Comparison of ENCODE assay signal across 10 cellular contexts in genomic region chr5:140245354-140245753, GRCh38. TPM values are rescaled to one million over a fixed set of nuclear protein-coding genes. Genes with fewer than 3 reads are reported as not detected.
DNase-seq lines count a peak whose midpoint lies in the region; ATAC-seq, FAIRE-seq and TF ChIP-seq lines count a peak whose summit lies in the region.
"Had no signal": no experiment of that assay in that cellular context is flagged by ENCODE, and none has a peak within 500 bp of the region (broad histone marks: within the 10 kb centered on the region; RNA-seq: fewer than 3 reads in every experiment).

No MANE protein-coding gene starts in this region.

- no peak for TF ChIP-seq CTCF in chondrocyte (IDR thresholded peaks at IDR 0.05)
- no peak for TF ChIP-seq CTCF in progenitor cell of endocrine pancreas (IDR thresholded peaks at IDR 0.05; ENCODE audit: unreplicated experiment)

- no peaks in the 10 kb centered on the region for H3K27me3 Mint-ChIP-seq in chondrocyte (ENCODE audit: low read depth)
- H3K27me3 Mint-ChIP-seq in progenitor cell of endocrine pancreas, result no peaks in the 10 kb centered on the region

- no peak overlapping the region for H3K4me3 Mint-ChIP-seq in chondrocyte (ENCODE audit: unreplicated experiment)
- H3K4me3 Mint-ChIP-seq in progenitor cell of endocrine pancreas (ENCODE audit: low read depth), result no peak overlapping the region
- H3K4me3 Mint-ChIP-seq: natural killer cell had no signal

- ATAC-seq in GM21528 (IDR thresholded peaks at IDR 0.05; ENCODE audit: low FRiP score, unreplicated experiment), result no peak

- H3K36me3 Mint-ChIP-seq in chondrocyte (ENCODE audit: low read depth), result peaks cover 4% of the 10 kb centered on the region
- peaks cover 12% of the 10 kb centered on the region for H3K36me3 Mint-ChIP-seq in progenitor cell of endocrine pancreas (ENCODE audit: insufficient read depth)
- H3K36me3 Mint-ChIP-seq: natural killer cell had no signal

- peak; percentile 42 for FAIRE-seq in GM19239 (lab: Jason Lieb, UNC)

- H3K4me1 Mint-ChIP-seq in chondrocyte (ENCODE audit: low read depth) (peaks cover 54% of the 10 kb centered on the region), progenitor cell of endocrine pancreas (ENCODE audit: low read depth) (peaks cover 14% of the 10 kb centered on the region)

- H3K9me3 Mint-ChIP-seq in chondrocyte (ENCODE audit: low read depth), result no peaks in the 10 kb centered on the region
- H3K9me3 Mint-ChIP-seq in progenitor cell of endocrine pancreas (ENCODE audit: low read depth), result no peaks in the 10 kb centered on the region
- H3K9me3 Mint-ChIP-seq: natural killer cell had no signal

- H3K27ac Mint-ChIP-seq in chondrocyte (ENCODE audit: unreplicated experiment), result peak overlapping the region; percentile 90
- H3K27ac Mint-ChIP-seq in progenitor cell of endocrine pancreas, result peak overlapping the region; percentile 49

- DNase-seq in GM19239 (ENCODE audit: insufficient read length, low spot score) (no peak), NOMO-1 treated with DMSO at 0.1 percent for 48 hours (lab: John Stamatoyannopoulos, UW; ENCODE audit: unreplicated experiment) (peak; percentile 65), chondrocyte (ENCODE audit: low spot score) (no peak), progenitor cell of endocrine pancreas (ENCODE audit: low spot score, unreplicated experiment) (no peak), NCI-H82 (lab: John Stamatoyannopoulos, UW) (no peak), A172 (ENCODE audit: low spot score) (no peak), hypothalamus (lab: John Stamatoyannopoulos, UW) (no peak)
- DNase-seq: natural killer cell; stimulated activated CD4-positive, alpha-beta T cell treated with anti-CD3 and anti-CD28 coated beads, Interleukin-2, amount 100 ng/mL, for 24 hours had no signal

RNA-seq across cellular contexts. Expression of gene PFDN1, which starts 57.5 kb away (rescaled TPM):
- total RNA-seq in chondrocyte (44.5 to 50.5 TPM (median 49.0 TPM) in 3 replicates), progenitor cell of endocrine pancreas (63.4 and 65.1 TPM in 2 replicates)
- 201 and 255 TPM in 2 replicates for total RNA-seq in A172 (2014; rRNA removed; shearing (Covaris generic))
